In genomic region chr6:21033095-21033494, GRCh38 we compare ENCODE assay signal across 23 cellular contexts.
DNase-seq lines count a peak whose midpoint lies in the region; ATAC-seq and TF ChIP-seq lines count a peak whose summit lies in the region.
"Had no signal": no experiment of that assay in that cellular context is flagged by ENCODE, and none has a peak within 500 bp of the region (broad histone marks: within the 10 kb centered on the region; RNA-seq: fewer than 3 reads in every experiment).

No MANE protein-coding gene starts in this region.

- H2AFZ ChIP-seq in SK-N-SH (ENCODE audit: low read depth): no peak overlapping the region

- 75% methylated on average over 1 of the region's 1 CpG for WGBS in SK-N-SH (ENCODE audit: low lambda C conversion rate)
- 22 to 28% methylated on average over 1 of the region's 1 CpG for WGBS in esophagus squamous epithelium, 2 donors
- WGBS in aorta, 2 donors: 43 to 49% methylated on average over 1 of the region's 1 CpG

- H3K36me3 Mint-ChIP-seq in nephron (ENCODE audit: low read depth): peaks cover 16% of the 10 kb centered on the region

- peaks cover 9% of the 10 kb centered on the region for H3K4me1 Mint-ChIP-seq in nephron

- DNase-seq in SK-N-SH (no peak), esophagus squamous epithelium (lab: John Stamatoyannopoulos, UW) (no peak), aorta (no peak)
- DNase-seq in stimulated activated CD4-positive, alpha-beta T cell treated with anti-CD3 and anti-CD28 coated beads, Interleukin-2, amount 100 ng/mL, for 48 hours: no peak
- no peak for DNase-seq in stimulated activated CD8-positive, alpha-beta memory T cell treated with anti-CD3 and anti-CD28 coated beads, Interleukin-4, amount 100 ng/mL, for 48 hours
- DNase-seq: activated CD4-positive, alpha-beta memory T cell treated with anti-CD3 and anti-CD28 coated beads for 36 hours; activated naive CD4-positive, alpha-beta T cell; C1 segment of cervical spinal cord; DMS 273 treated with DMSO at 0.1 percent for 48 hours; H9; NCI-H1105 treated with DMSO at 0.1 percent for 48 hours; NCI-H524; retina; RPMI8226; stimulated activated naive B cell treated with anti-CD40 and anti-IgM and Interleukin-4, amounts not matched to agents 10 μg/mL and 1 μg/mL and 100 μg/mL, for 72 hours; T-cell; WERI-Rb-1 had no signal

- H3K9me2 ChIP-seq in SK-N-SH: no peaks in the 10 kb centered on the region

- no peak overlapping the region for H3K9ac ChIP-seq in SK-N-SH

- ATAC-seq in SK-N-SH treated with all-trans-retinoic acid at 6 μM for 48 hours (no peak), aorta (ENCODE audit: low FRiP score) (peak; percentile 31), GM18519 (IDR thresholded peaks at IDR 0.05; ENCODE audit: low FRiP score, unreplicated experiment) (no peak)
- ATAC-seq: stimulated activated naive B cell treated with anti-CD40 and anti-IgM and Interleukin-4, amounts not matched to agents 10 μg/mL and 1 μg/mL and 100 μg/mL, for 72 hours; T-cell had no signal

- H3K4me1 ChIP-seq in SK-N-SH (ENCODE audit: control insufficient read depth in 1 of 2, insufficient read depth in 2 of 2, low read depth in 1 of 2, low read length in 1 of 2) (peaks cover 0 to 23% of the 10 kb centered on the region in 2 experiments; a peak in 2 of 4 replicates), esophagus squamous epithelium (peaks cover 0 to 13% (median 4%) of the 10 kb centered on the region in 3 donors), aorta (ENCODE audit: control insufficient read depth in 1 of 2, insufficient read depth in 2 of 2, low read length in 2 of 2) (peaks cover 0 to 3% of the 10 kb centered on the region in 2 donors)
- H3K4me1 ChIP-seq: gastrocnemius medialis had no signal

- TF ChIP-seq CTCF in SK-N-SH (IDR thresholded peaks at IDR 0.05): no peak
- no peak for TF ChIP-seq CTCF in esophagus squamous epithelium (IDR thresholded peaks at IDR 0.05)
- TF ChIP-seq CTCF in nephron (IDR thresholded peaks at IDR 0.05; ENCODE audit: unreplicated experiment in 3 of 3): no peak

- H3K36me3 ChIP-seq in SK-N-SH (replicated peaks in 1 of 2; ENCODE audit: control insufficient read depth in 1 of 2, insufficient read depth in 2 of 2, low read length in 1 of 2) (no peaks in the 10 kb centered on the region), esophagus squamous epithelium (no peaks in the 10 kb centered on the region), aorta (ENCODE audit: control insufficient read depth in 1 of 2, insufficient read depth in 2 of 2, low read length in 1 of 2) (no peaks in the 10 kb centered on the region)
- H3K36me3 ChIP-seq: gastrocnemius medialis, WERI-Rb-1 had no signal

- peaks cover 4% of the 10 kb centered on the region for H3K9me3 Mint-ChIP-seq in nephron
- H3K9me3 Mint-ChIP-seq: activated CD4-positive, alpha-beta memory T cell treated with anti-CD3 and anti-CD28 coated beads for 36 hours; H9; T-cell had no signal

- H3K4me3 ChIP-seq in SK-N-SH (ENCODE audit: low read depth in 2 of 2, low read length in 1 of 2) (no peak overlapping the region), esophagus squamous epithelium (no peak overlapping the region), aorta (ENCODE audit: low read length in 2 of 2) (no peak overlapping the region)
- H3K4me3 ChIP-seq: gastrocnemius medialis had no signal

- no peak overlapping the region for H3K4me3 Mint-ChIP-seq in nephron
- H3K4me3 Mint-ChIP-seq: activated CD4-positive, alpha-beta memory T cell treated with anti-CD3 and anti-CD28 coated beads for 36 hours; H9; stimulated activated naive B cell treated with anti-CD40 and anti-IgM and Interleukin-4, amounts not matched to agents 10 μg/mL and 1 μg/mL and 100 μg/mL, for 72 hours; T-cell; type B pancreatic cell had no signal

- H3K27me3 ChIP-seq in SK-N-SH (ENCODE audit: insufficient read depth): no peaks in the 10 kb centered on the region
- H3K27me3 ChIP-seq in esophagus squamous epithelium: no peaks in the 10 kb centered on the region
- H3K27me3 ChIP-seq in aorta (ENCODE audit: control insufficient read depth in 1 of 2, insufficient read depth in 2 of 2, low read length in 1 of 2): no peaks in the 10 kb centered on the region
- H3K27me3 ChIP-seq: gastrocnemius medialis had no signal

- no peak for TF ChIP-seq EP300 in SK-N-SH (IDR thresholded peaks at IDR 0.05; ENCODE audit: borderline replicate concordance in 1 of 2, low read depth in 1 of 2, low read length in 1 of 2)

- no peaks in the 10 kb centered on the region for H3K79me2 ChIP-seq in SK-N-SH (ENCODE audit: insufficient read depth)

- CTCF ChIA-PET in SK-N-SH (lab: Yijun Ruan, JAX): interaction anchor here (1.3 to 1.4 kb wide), 2 partner anchors 157 to 556 kb away, joined by 4 to 5 read pairs; no protein-coding TSS in a partner anchor

- TF ChIP-seq POLR2A in esophagus squamous epithelium (IDR thresholded peaks at IDR 0.05): no peak

- POLR2A ChIA-PET in SK-N-SH (lab: Yijun Ruan, JAX): interaction anchor here (1.0 kb wide), 1 partner anchor 351 kb away, joined by 3 read pairs; no protein-coding TSS in a partner anchor

- H3K9me3 ChIP-seq in SK-N-SH: no peaks in the 10 kb centered on the region
- no peaks in the 10 kb centered on the region for H3K9me3 ChIP-seq in esophagus squamous epithelium
- peaks cover 1% of the 10 kb centered on the region for H3K9me3 ChIP-seq in aorta (ENCODE audit: control insufficient read depth, low read length)
- H3K9me3 ChIP-seq: gastrocnemius medialis had no signal

- no peaks in the 10 kb centered on the region for H4K20me1 ChIP-seq in SK-N-SH (ENCODE audit: insufficient read depth)

- 0 out of 2 replicates have a peak overlapping the region, but pooled peaks have one; percentile 7 for H3K4me2 ChIP-seq in SK-N-SH

- TF ChIP-seq RAD21 in SK-N-SH (IDR thresholded peaks at IDR 0.05; ENCODE audit: low read length): no peak

- H3K27me3 Mint-ChIP-seq in nephron (ENCODE audit: low read depth): no peaks in the 10 kb centered on the region
- H3K27me3 Mint-ChIP-seq: activated CD4-positive, alpha-beta memory T cell treated with anti-CD3 and anti-CD28 coated beads for 36 hours; stimulated activated naive B cell treated with anti-CD40 and anti-IgM and Interleukin-4, amounts not matched to agents 10 μg/mL and 1 μg/mL and 100 μg/mL, for 72 hours; T-cell; type B pancreatic cell had no signal

- intact Hi-C loops in esophagus squamous epithelium (cut with DNase I) (no loop called here), aorta (cut with DNase I) (loop anchor here in 1 of 2 donors (5.0 kb wide), 1 partner anchor 554 kb away; no protein-coding TSS in a partner anchor)

- peaks cover 4% of the 10 kb centered on the region for H3F3A ChIP-seq in SK-N-SH (replicated peaks; ENCODE audit: insufficient read depth)

- H3K27ac Mint-ChIP-seq in nephron: peak overlapping the region in 2 of 3 experiments; percentile 9 to 49
- H3K27ac Mint-ChIP-seq: activated CD4-positive, alpha-beta memory T cell treated with anti-CD3 and anti-CD28 coated beads for 36 hours; stimulated activated naive B cell treated with anti-CD40 and anti-IgM and Interleukin-4, amounts not matched to agents 10 μg/mL and 1 μg/mL and 100 μg/mL, for 72 hours; T-cell; type B pancreatic cell had no signal

- H3K27ac ChIP-seq in SK-N-SH (ENCODE audit: low read depth in 2 of 2, low read length in 1 of 2) (peak overlapping the region; percentile 28 to 99), esophagus squamous epithelium (peak overlapping the region; percentile 20 to 61 (median 34)), aorta (ENCODE audit: low read depth in 1 of 2, low read length in 2 of 2) (no peak overlapping the region)
- H3K27ac ChIP-seq: 22Rv1, WERI-Rb-1 had no signal

TF ChIP-seq in SK-N-SH, 30 proteins besides CTCF, POLR2A, EP300 and RAD21 (continues in another document):
- no peak for TF ChIP-seq USF2 (IDR thresholded peaks at IDR 0.05; ENCODE audit: borderline replicate concordance, low read depth, low read length)
- no peak for TF ChIP-seq MEF2A (IDR thresholded peaks at IDR 0.05; ENCODE audit: borderline replicate concordance, low read depth)
- TF ChIP-seq JUND (IDR thresholded peaks at IDR 0.05): no peak
- TF ChIP-seq NFIC (IDR thresholded peaks at IDR 0.05; ENCODE audit: borderline replicate concordance): no peak
- TF ChIP-seq NRF1 (IDR thresholded peaks at IDR 0.05; ENCODE audit: low read depth, low read length): no peak

TF ChIP-seq in SK-N-SH treated with all-trans-retinoic acid at 6 μM for 48 hours, 23 proteins besides CTCF, POLR2A, EP300 and RAD21 (continues in another document):
- TF ChIP-seq ARNTL (CRISPR knock-in tag; IDR thresholded peaks at IDR 0.05; ENCODE audit: borderline replicate concordance, low read depth) (no peak), BACH2 (CRISPR knock-in tag; IDR thresholded peaks at IDR 0.05; ENCODE audit: borderline replicate concordance) (no peak), CSRNP3 (CRISPR knock-in tag; IDR thresholded peaks at IDR 0.05) (no peak), PATZ1 (CRISPR knock-in tag; IDR thresholded peaks at IDR 0.05; ENCODE audit: borderline replicate concordance) (no peak)

Comparison
In these comparisons a context has a peak if more than half of its experiments do, and no peak if none do; other contexts are left out.
1. H3K27ac ChIP-seq: peak in SK-N-SH (2 of 2) and esophagus squamous epithelium (4 of 4); none in aorta (0 of 2).